Comparison of ENCODE assay signal across 8 cellular contexts in genomic region chr1:231338270-231339128, GRCh38. TPM values are rescaled to one million over a fixed set of nuclear protein-coding genes. Genes with fewer than 3 reads are reported as not detected.
DNase-seq lines count a peak whose midpoint lies in the region; ATAC-seq and TF ChIP-seq lines count a peak whose summit lies in the region.

Gene SPRTN, plus strand, starts transcription at chr1:231338293. Its CDS starts 91 bp downstream, at chr1:231338384.

- H2AFZ ChIP-seq in ACC112 (ENCODE audit: low read length, unreplicated experiment) (peak within 1 kb of the TSS; percentile 93), SK-N-SH (ENCODE audit: low read depth) (peak within 1 kb of the TSS; percentile 86)

- H3K79me2 ChIP-seq in ACC112 (ENCODE audit: control insufficient read depth, insufficient read depth, low read length, unreplicated experiment) (peaks cover 69% of the 10 kb centered on the region), SK-N-SH (ENCODE audit: insufficient read depth) (peaks cover 92% of the 10 kb centered on the region)

- peaks cover 0 to 31% (median 8%) of the 10 kb centered on the region in 9 donors for H3K9me3 Mint-ChIP-seq in naive thymus-derived CD8-positive, alpha-beta T cell

- H3K27me3 ChIP-seq in ACC112 (ENCODE audit: insufficient read depth, low read length) (no peaks in the 10 kb centered on the region), SK-N-SH (ENCODE audit: insufficient read depth) (no peaks in the 10 kb centered on the region)

- H3K4me3 Mint-ChIP-seq in naive thymus-derived CD8-positive, alpha-beta T cell = peak within 1 kb of the TSS; percentile 97 to 100 (median 99)

- H3K27ac Mint-ChIP-seq in naive thymus-derived CD8-positive, alpha-beta T cell = peak within 1 kb of the TSS; percentile 99 to 100 (median 100)

- H3K36me3 Mint-ChIP-seq in naive thymus-derived CD8-positive, alpha-beta T cell = peaks cover 11 to 49% (median 44%) of the 10 kb centered on the region in 3 donors

- no peaks in the 10 kb centered on the region for H3K9me2 ChIP-seq in SK-N-SH

- peak within 1 kb of the TSS; percentile 88 for H3K9ac ChIP-seq in SK-N-SH

- H3K9me3 ChIP-seq in SK-N-SH = no peaks in the 10 kb centered on the region

- H3F3A ChIP-seq in SK-N-SH (replicated peaks; ENCODE audit: insufficient read depth) = no peaks in the 10 kb centered on the region

- H3K36me3 ChIP-seq in ACC112 (ENCODE audit: insufficient read depth, low read length) (peaks cover 2% of the 10 kb centered on the region; the same call in 1 of the 2 replicates), SK-N-SH (replicated peaks in 1 of 2; ENCODE audit: control insufficient read depth in 1 of 2, insufficient read depth in 2 of 2, low read length in 1 of 2) (peaks cover 23 to 37% of the 10 kb centered on the region in 2 experiments)

- H3K4me1 ChIP-seq in ACC112 (ENCODE audit: control insufficient read depth, insufficient read depth, low read length, unreplicated experiment) (peaks cover 24% of the 10 kb centered on the region), SK-N-SH (ENCODE audit: control insufficient read depth in 1 of 2, insufficient read depth in 2 of 2, low read depth in 1 of 2, low read length in 1 of 2) (peaks cover 13 to 41% of the 10 kb centered on the region in 2 experiments; a peak in 3 of 4 replicates)

- peaks cover 34% of the 10 kb centered on the region for H4K20me1 ChIP-seq in SK-N-SH (ENCODE audit: insufficient read depth)

- ATAC-seq in GM18511 (IDR thresholded peaks at IDR 0.05; ENCODE audit: unreplicated experiment) = peak; percentile 10
- peak; percentile 1 for ATAC-seq in HG03103 (IDR thresholded peaks at IDR 0.05; ENCODE audit: low read depth, unreplicated experiment)
- no peak for ATAC-seq in naive thymus-derived CD8-positive, alpha-beta T cell

- DNase-seq in SK-N-SH (peak; percentile 90), epithelial cell of proximal tubule (ENCODE audit: low read depth) (no peak), OCI-M2 (lab: John Stamatoyannopoulos, UW; ENCODE audit: unreplicated experiment) (no peak), cortex of kidney (lab: John Stamatoyannopoulos, UW) (no peak)
- no peak for DNase-seq in naive thymus-derived CD8-positive, alpha-beta T cell

- H3K4me3 ChIP-seq in ACC112 (ENCODE audit: low read depth, low read length) (peak within 1 kb of the TSS; percentile 87), SK-N-SH (ENCODE audit: low read depth in 2 of 2, low read length in 1 of 2) (peak within 1 kb of the TSS; percentile 87 to 98), epithelial cell of proximal tubule (ENCODE audit: low read depth, low read length) (peak within 1 kb of the TSS; percentile 83)

- 0% methylated on average over 14 of the region's 43 CpGs for WGBS in SK-N-SH (ENCODE audit: low lambda C conversion rate)

- POLR2A ChIA-PET in SK-N-SH (lab: Yijun Ruan, JAX) = interaction anchor here (0.6 to 1.0 kb wide), 2 partner anchors 83 to 186 kb away, joined by 3 to 4 read pairs; no protein-coding TSS in a partner anchor
- POLR2A ChIA-PET in naive thymus-derived CD8-positive, alpha-beta T cell (lab: Charles Lee) = interaction anchor here (0.7 to 2.1 kb wide), 12 partner anchors 11 to 696 kb away, joined by 3 to 23 read pairs (median 4); partner anchors contain the start of genes DISC1, EGLN1 and TSNAX

- CTCF ChIA-PET in SK-N-SH (lab: Yijun Ruan, JAX) = interaction anchor here (0.8 to 3.0 kb wide), 8 partner anchors 11 to 263 kb away, joined by 3 to 10 read pairs (median 5); no protein-coding TSS in a partner anchor

- no peak for TF ChIP-seq EP300 in SK-N-SH (IDR thresholded peaks at IDR 0.05; ENCODE audit: borderline replicate concordance in 1 of 2, low read depth in 1 of 2, low read length in 1 of 2)

- TF ChIP-seq CTCF in SK-N-SH (IDR thresholded peaks at IDR 0.05) (no peak), epithelial cell of proximal tubule (conservative IDR thresholded peaks at IDR 0.05; ENCODE audit: low read depth, low read length) (no peak)

- peaks cover 28 to 69% (median 51%) of the 10 kb centered on the region in 4 donors for H3K4me1 Mint-ChIP-seq in naive thymus-derived CD8-positive, alpha-beta T cell

- peaks cover 0 to 5% (median 0%) of the 10 kb centered on the region in 5 donors for H3K27me3 Mint-ChIP-seq in naive thymus-derived CD8-positive, alpha-beta T cell

- no peak for TF ChIP-seq RAD21 in SK-N-SH (IDR thresholded peaks at IDR 0.05; ENCODE audit: low read length)

- H3K27ac ChIP-seq in ACC112 (ENCODE audit: low read depth, low read length) = peak within 1 kb of the TSS; percentile 96
- peak within 1 kb of the TSS; percentile 99 for H3K27ac ChIP-seq in SK-N-SH (ENCODE audit: low read depth in 2 of 2, low read length in 1 of 2)

- peak within 1 kb of the TSS; percentile 98 for H3K4me2 ChIP-seq in SK-N-SH

TF ChIP-seq in SK-N-SH, 30 proteins besides CTCF, POLR2A, EP300 and RAD21:
- TF ChIP-seq SMC3 (IDR thresholded peaks at IDR 0.05; ENCODE audit: low read depth, low read length) = no peak
- TF ChIP-seq, protein P1, sequence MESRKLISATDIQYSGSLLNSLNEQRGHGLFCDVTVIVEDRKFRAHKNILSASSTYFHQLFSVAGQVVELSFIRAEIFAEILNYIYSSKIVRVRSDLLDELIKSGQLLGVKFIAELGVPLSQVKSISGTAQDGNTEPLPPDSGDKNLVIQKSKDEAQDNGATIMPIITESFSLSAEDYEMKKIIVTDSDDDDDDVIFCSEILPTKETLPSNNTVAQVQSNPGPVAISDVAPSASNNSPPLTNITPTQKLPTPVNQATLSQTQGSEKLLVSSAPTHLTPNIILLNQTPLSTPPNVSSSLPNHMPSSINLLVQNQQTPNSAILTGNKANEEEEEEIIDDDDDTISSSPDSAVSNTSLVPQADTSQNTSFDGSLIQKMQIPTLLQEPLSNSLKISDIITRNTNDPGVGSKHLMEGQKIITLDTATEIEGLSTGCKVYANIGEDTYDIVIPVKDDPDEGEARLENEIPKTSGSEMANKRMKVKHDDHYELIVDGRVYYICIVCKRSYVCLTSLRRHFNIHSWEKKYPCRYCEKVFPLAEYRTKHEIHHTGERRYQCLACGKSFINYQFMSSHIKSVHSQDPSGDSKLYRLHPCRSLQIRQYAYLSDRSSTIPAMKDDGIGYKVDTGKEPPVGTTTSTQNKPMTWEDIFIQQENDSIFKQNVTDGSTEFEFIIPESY (IDR thresholded peaks at IDR 0.05; ENCODE audit: borderline replicate concordance, low read depth) = no peak; the same call in 1 of the 2 replicates
- no peak for TF ChIP-seq USF1 (IDR thresholded peaks at IDR 0.05; ENCODE audit: borderline replicate concordance, low read depth)
- TF ChIP-seq GATA2 (CRISPR knock-in tag; IDR thresholded peaks at IDR 0.05) = no peak
- TF ChIP-seq SIN3A (IDR thresholded peaks at IDR 0.05; ENCODE audit: borderline replicate concordance, low read depth, low read length) = 0 out of 2 replicates have a peak, but pooled peaks have one; percentile 59
- TF ChIP-seq POLR2AphosphoS5 (IDR thresholded peaks at IDR 0.05; ENCODE audit: low read depth, low read length) = peak; percentile 32; the same call in 1 of the 2 replicates
- no peak for TF ChIP-seq FOXM1 (IDR thresholded peaks at IDR 0.05; ENCODE audit: low read depth)
- TF ChIP-seq YY1 (IDR thresholded peaks at IDR 0.05; ENCODE audit: low read depth) = 0 out of 2 replicates have a peak, but pooled peaks have one; percentile 7
- no peak for TF ChIP-seq FOSL2 (IDR thresholded peaks at IDR 0.05; ENCODE audit: borderline replicate concordance, low read depth)
- TF ChIP-seq TAF1 (IDR thresholded peaks at IDR 0.05; ENCODE audit: borderline replicate concordance, low read depth, low read length) = no peak
- no peak for TF ChIP-seq EZH2phosphoT487 (IDR thresholded peaks at IDR 0.05; ENCODE audit: borderline replicate concordance, low read depth)

RNA-seq across cellular contexts. Expression of gene SPRTN, which starts in this region (rescaled TPM):
- polyA plus RNA-seq in SK-N-SH (2012; rRNA removed) = 13.4 and 17.3 TPM in 2 replicates
- polyA plus RNA-seq in SK-N-SH (2012; cell fraction: cytosol; rRNA removed) = 13.7 and 15.3 TPM in 2 replicates
- polyA plus RNA-seq in SK-N-SH (2012; cell fraction: nucleus; rRNA removed) = 13.5 and 18.5 TPM in 2 replicates
- total RNA-seq in epithelial cell of proximal tubule = 19.7 and 21.5 TPM in 2 replicates
- 10 to 100 TPM; 16.0 to 16.3 TPM for total RNA-seq in naive thymus-derived CD8-positive, alpha-beta T cell
- polyA plus RNA-seq in naive thymus-derived CD8-positive, alpha-beta T cell = 10 to 100 TPM; 10.4 to 10.9 (median 10.9) TPM

Comparison
In these comparisons a context has a peak if more than half of its experiments do, and no peak if none do; other contexts are left out.
1. ATAC-seq: peak in GM18511 (single experiment) and HG03103 (single experiment); none in naive thymus-derived CD8-positive, alpha-beta T cell (0 of 2).
2. Peak in every context shown above with its lines, with median percentiles within 50 percentile points of each other: H3K4me3 ChIP-seq.